Comparison of ENCODE assay signal across 16 cellular contexts in genomic region chr16:58205276-58206036, GRCh38. TPM values are rescaled to one million over a fixed set of nuclear protein-coding genes. Genes with fewer than 3 reads are reported as not detected.
DNase-seq lines count a peak whose midpoint lies in the region; ATAC-seq, FAIRE-seq and TF ChIP-seq lines count a peak whose summit lies in the region.
"Had no signal": no experiment of that assay in that cellular context is flagged by ENCODE, and none has a peak within 500 bp of the region (broad histone marks: within the 10 kb centered on the region; RNA-seq: fewer than 3 reads in every experiment).

No MANE protein-coding gene starts in this region.

- H3K36me3 Mint-ChIP-seq in osteocyte (ENCODE audit: unreplicated experiment) = no peaks in the 10 kb centered on the region
- H3K36me3 Mint-ChIP-seq: CD4-positive, alpha-beta memory T cell had no signal

- 14% methylated on average over 10 of the region's 10 CpGs for WGBS in K562 (ENCODE audit: insufficient coverage, low coverage, missing lambda C conversion rate)

- BruUV-seq in K562 (replicated peaks; lab: Mats Ljungman, UMichigan) = no TSS peak

- no peak overlapping the region for H3K4me3 ChIP-seq in K562
- H3K4me3 ChIP-seq: HAP-1 had no signal

- no peak overlapping the region for H3K9ac ChIP-seq in K562 (ENCODE audit: insufficient read depth in 1 of 2, low read depth in 2 of 2, low read length in 2 of 2)

- no peaks in the 10 kb centered on the region for H3K9me3 Mint-ChIP-seq in osteocyte (ENCODE audit: unreplicated experiment)
- H3K9me3 Mint-ChIP-seq: CD4-positive, alpha-beta memory T cell had no signal

- H3K9me3 ChIP-seq in K562 (replicated peaks; ENCODE audit: control insufficient read depth, insufficient read depth, low read depth, low read length) = no peaks in the 10 kb centered on the region
- H3K9me3 ChIP-seq: BE2C, HAP-1 had no signal

- H3K79me2 ChIP-seq in K562 (ENCODE audit: control insufficient read depth, insufficient read depth, low read length) = no peaks in the 10 kb centered on the region

- CTCF ChIA-PET in K562 (lab: Yijun Ruan, JAX; ENCODE audit: low intra/inter-chr PET ratio) = no interaction called here

- H3K4me1 Mint-ChIP-seq in osteocyte (ENCODE audit: unreplicated experiment) = no peaks in the 10 kb centered on the region
- H3K4me1 Mint-ChIP-seq: CD4-positive, alpha-beta memory T cell had no signal

- FAIRE-seq in K562 (lab: Jason Lieb, UNC) = no peak
- FAIRE-seq: G401.6, GM12891, HTR-8/SVneo had no signal

- TF ChIP-seq CTCF in K562 (IDR thresholded peaks at IDR 0.05 in 2 of 3, conservative IDR thresholded peaks at IDR 0.05 in 1 of 3; ENCODE audit: insufficient read depth in 2 of 3, low read depth in 1 of 3, low read length in 3 of 3) (no peak), osteocyte (IDR thresholded peaks at IDR 0.05) (no peak)

- no peak for TF ChIP-seq POLR2A in K562 (conservative IDR thresholded peaks at IDR 0.05)

- H3K4me1 ChIP-seq in K562 (replicated peaks in 1 of 2; ENCODE audit: control insufficient read depth in 2 of 2, insufficient read depth in 2 of 2, low read length in 2 of 2) = peaks cover 0 to 5% of the 10 kb centered on the region in 2 experiments; a peak in 2 of 5 replicates
- H3K4me1 ChIP-seq: BE2C, HAP-1 had no signal

- peaks cover 49% of the 10 kb centered on the region for H3K27me3 Mint-ChIP-seq in osteocyte (ENCODE audit: unreplicated experiment)

- intact Hi-C loops in K562 (cut with micrococcal nuclease) = loop anchor here (10.0 kb wide), 1 partner anchor 59 kb away; no protein-coding TSS in a partner anchor

- in situ Hi-C loops in K562 (cut with MboI) = no loop called here

- DNase-seq in ELF-1 (ENCODE audit: low read depth, low spot score) = peak; percentile 16
- DNase-seq in K562 (ENCODE audit: extremely low read depth in 1 of 4, low spot score in 3 of 4) = no peak
- peak; percentile 46 for DNase-seq in iPS-NIHi11 (ENCODE audit: low spot score)
- peak; percentile 69 for DNase-seq in osteocyte (ENCODE audit: extremely low spot score, unreplicated experiment)
- no peak for DNase-seq in Ammon's horn (ENCODE audit: low spot score)
- DNase-seq: BE2C; CD4-positive, alpha-beta memory T cell; DMS79; GOT3 had no signal

- H3K4me2 ChIP-seq in K562 (ENCODE audit: insufficient read depth, low read length) = no peak overlapping the region

- no peak for TF ChIP-seq EP300 in K562 (IDR thresholded peaks at IDR 0.05; ENCODE audit: low read length)

- H3K9me1 ChIP-seq in K562 (ENCODE audit: control insufficient read depth, insufficient read depth, low read length) = no peaks in the 10 kb centered on the region

- H2AFZ ChIP-seq in K562 (ENCODE audit: low read depth, low read length) = no peak overlapping the region

- H3K27ac ChIP-seq in K562 (ENCODE audit: extremely low read depth, low read depth, low read length) = no peak overlapping the region
- H3K27ac ChIP-seq: C4-2B had no signal

- H4K20me1 ChIP-seq in K562 (replicated peaks; ENCODE audit: control insufficient read depth, insufficient read depth, low read length) = no peaks in the 10 kb centered on the region

- H3K27ac Mint-ChIP-seq in osteocyte (ENCODE audit: unreplicated experiment) = no peak overlapping the region

- TF ChIP-seq RAD21 in K562 (CRISPR knock-in tag; conservative IDR thresholded peaks at IDR 0.05 in 1 of 2, IDR thresholded peaks at IDR 0.05 in 1 of 2) = no peak

- no peaks in the 10 kb centered on the region; a peak in 1 of 5 replicates for H3K27me3 ChIP-seq in K562 (ENCODE audit: control insufficient read depth in 2 of 2, insufficient read depth in 2 of 2, low read length in 2 of 2)

- no peak for ATAC-seq in K562
- no peak for ATAC-seq in HG03139 (IDR thresholded peaks at IDR 0.05; ENCODE audit: unreplicated experiment)
- ATAC-seq in GM21619 (IDR thresholded peaks at IDR 0.05; ENCODE audit: unreplicated experiment) = no peak

- POLR2A ChIA-PET in K562 (lab: Yijun Ruan, JAX) = interaction anchor here (1.9 kb wide), 1 partner anchor 19 kb away, joined by 4 read pairs; no protein-coding TSS in a partner anchor

- no peaks in the 10 kb centered on the region for H3K36me3 ChIP-seq in K562 (ENCODE audit: control insufficient read depth, insufficient read depth, low read length)
- H3K36me3 ChIP-seq: BE2C, HAP-1 had no signal

- H3K4me3 Mint-ChIP-seq in osteocyte (ENCODE audit: unreplicated experiment) = no peak overlapping the region
- H3K4me3 Mint-ChIP-seq: CD4-positive, alpha-beta memory T cell had no signal

TF ChIP-seq in K562, 482 proteins besides CTCF, POLR2A, EP300 and RAD21:
- TF ChIP-seq PKNOX1 (IDR thresholded peaks at IDR 0.05) (0 out of 2 replicates have a peak, but pooled peaks have one; percentile 31), SAP30 (IDR thresholded peaks at IDR 0.05; ENCODE audit: borderline replicate concordance, insufficient read depth, low read depth, low read length, poor library complexity, severe bottlenecking) (no peak)

RNA-seq across cellular contexts. Expression of gene CSNK2A2, which starts 7.5 kb away (rescaled TPM):
- 26.4 and 69.6 TPM in 2 replicates for total RNA-seq in K562 (2011; cell fraction: chromatin; rRNA removed; ENCODE audit: low replicate concordance)
- total RNA-seq in K562 (2011; cell fraction: nucleolus; rRNA removed) = 19.0 and 20.7 TPM in 2 replicates
- total RNA-seq in K562 (2011; cell fraction: nucleoplasm; rRNA removed) = 45.6 and 81.2 TPM in 2 replicates
- 20.8 TPM in 2 replicates for total RNA-seq in K562 (2014; rRNA removed)
- total RNA-seq in K562 (2014; rRNA removed; fragmentation: Illumina TruSeq; extraction: Trizol) = 54.1 and 59.2 TPM in 2 replicates
- total RNA-seq in K562 (2015; rRNA removed; fragmentation: Illumina TruSeq; extraction: Trizol) = 44.7 and 44.8 TPM in 2 replicates
- 95.7 and 109 TPM in 2 replicates for total RNA-seq in K562 (2021)
- 48.1 and 61.2 TPM in 2 replicates for polyA plus RNA-seq in K562 (2011; rRNA removed)
- polyA plus RNA-seq in K562 (2011; cell fraction: cytosol; rRNA removed) = 29.2 and 61.7 TPM in 2 replicates
- polyA plus RNA-seq in K562 (2011; cell fraction: nucleus; rRNA removed) = 33.6 and 40.3 TPM in 2 replicates
- 62.6 and 118 TPM in 2 replicates for polyA plus RNA-seq in K562 (2012)
- 90.0 and 97.7 TPM in 2 replicates for polyA plus RNA-seq in K562 (2014; fragmentation: Illumina TruSeq; extraction: Trizol)
- polyA plus RNA-seq in K562 (2014; fragmentation: Nextera tagmentation; extraction: Ambion mirVana) = 10 to 100 TPM; 23.4 to 25.2 TPM
- 35.4 and 42.8 TPM in 2 replicates for polyA plus RNA-seq in K562 (2014; rRNA removed)
- 131 and 140 TPM in 2 replicates for polyA minus RNA-seq in K562 (2011; rRNA and poly(A)+ RNA removed)
- polyA minus RNA-seq in K562 (2011; cell fraction: cytosol; rRNA and poly(A)+ RNA removed) = 65.1 and 66.0 TPM in 2 replicates
- polyA minus RNA-seq in K562 (2011; cell fraction: nucleus; rRNA and poly(A)+ RNA removed) = 13.7 and 24.1 TPM in 2 replicates
- total RNA-seq in osteocyte = 77.9 and 79.3 TPM in 2 replicates

Comparison
In these comparisons a context has a peak if more than half of its experiments do, and no peak if none do; other contexts are left out.
1. DNase-seq: peak in ELF-1 (single experiment), iPS-NIHi11 (single experiment) and osteocyte (single experiment); none in K562 (0 of 4) and Ammon's horn (single experiment).